ENCODE assay signal across 1 cellular context in genomic region chr14:55291480-55292081, GRCh38.
A peak's percentile ranks its signal among the peaks of the same experiment; 100 is the strongest.
TF ChIP-seq lines count a peak whose summit lies in the region.

No MANE protein-coding gene starts in this region.

TF ChIP-seq in HEK293, 187 proteins besides CTCF, POLR2A, EP300 and RAD21:
- TF ChIP-seq, protein P1, sequence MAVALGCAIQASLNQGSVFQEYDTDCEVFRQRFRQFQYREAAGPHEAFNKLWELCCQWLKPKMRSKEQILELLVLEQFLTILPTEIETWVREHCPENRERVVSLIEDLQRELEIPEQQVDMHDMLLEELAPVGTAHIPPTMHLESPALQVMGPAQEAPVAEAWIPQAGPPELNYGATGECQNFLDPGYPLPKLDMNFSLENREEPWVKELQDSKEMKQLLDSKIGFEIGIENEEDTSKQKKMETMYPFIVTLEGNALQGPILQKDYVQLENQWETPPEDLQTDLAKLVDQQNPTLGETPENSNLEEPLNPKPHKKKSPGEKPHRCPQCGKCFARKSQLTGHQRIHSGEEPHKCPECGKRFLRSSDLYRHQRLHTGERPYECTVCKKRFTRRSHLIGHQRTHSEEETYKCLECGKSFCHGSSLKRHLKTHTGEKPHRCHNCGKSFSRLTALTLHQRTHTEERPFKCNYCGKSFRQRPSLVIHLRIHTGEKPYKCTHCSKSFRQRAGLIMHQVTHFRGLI (tag by site-specific recombination; IDR thresholded peaks at IDR 0.05), result no peak
- TF ChIP-seq ZNF121 (tag by site-specific recombination; IDR thresholded peaks at IDR 0.05) (peak; percentile 13; the same call in 1 of the 2 replicates), PRDM2 (tag by site-specific recombination; IDR thresholded peaks at IDR 0.05; ENCODE audit: borderline replicate concordance) (no peak), ELK4 (IDR thresholded peaks at IDR 0.05; ENCODE audit: borderline replicate concordance, low read depth, low read length) (no peak)
